Comparison of ENCODE assay signal across 17 cellular contexts in the genomic region with DNA sequence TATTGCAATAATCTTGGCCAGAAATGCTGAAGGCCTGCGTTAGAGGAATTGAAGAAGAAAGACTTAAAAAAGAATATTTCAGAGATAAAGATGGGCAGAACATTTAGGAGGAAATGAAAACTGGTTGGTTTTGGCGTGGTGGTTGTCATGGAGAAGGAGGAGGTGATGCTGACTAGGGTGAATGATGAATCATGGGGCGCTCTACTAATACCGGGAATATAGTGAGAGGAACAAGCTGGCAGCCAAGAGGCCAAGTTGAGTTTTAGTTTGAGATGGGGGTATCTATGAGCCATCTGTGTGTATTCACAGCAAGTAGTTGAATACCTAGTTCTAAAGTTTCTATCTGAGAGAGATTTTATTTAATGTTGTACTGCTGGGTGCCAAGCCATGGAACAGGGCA. TPM values are rescaled to one million over a fixed set of nuclear protein-coding genes. Genes with fewer than 3 reads are reported as not detected.
A peak's percentile ranks its signal among the peaks of the same experiment; 100 is the strongest.
DNase-seq lines count a peak whose midpoint lies in the region; ATAC-seq, FAIRE-seq and TF ChIP-seq lines count a peak whose summit lies in the region.
"Had no signal": no experiment of that assay in that cellular context is flagged by ENCODE, and none has a peak within 500 bp of the region (broad histone marks: within the 10 kb centered on the region; RNA-seq: fewer than 3 reads in every experiment).

No MANE protein-coding gene starts in this region.

- H3K4me1 ChIP-seq in H1 (replicated peaks in 1 of 4; ENCODE audit: control insufficient read depth in 3 of 4, insufficient read depth in 4 of 4, low read length in 3 of 4) (peaks cover 2 to 8% (median 7%) of the 10 kb centered on the region in 4 experiments; a peak in 4 of 7 replicates), H9 (ENCODE audit: insufficient read depth, low read length) (peaks cover 8% of the 10 kb centered on the region)
- H3K4me1 ChIP-seq: Peyer's patch had no signal

- H3K4me3 ChIP-seq in H1 (ENCODE audit: extremely low read depth in 1 of 4, insufficient read depth in 2 of 4, low read depth in 3 of 4, low read length in 4 of 4): no peak overlapping the region
- H3K4me3 ChIP-seq: mucosa of descending colon, Peyer's patch had no signal

- TF ChIP-seq POLR2A in H1 (IDR thresholded peaks at IDR 0.05; ENCODE audit: control extremely low read depth in 1 of 2, low read depth in 2 of 2, low read length in 2 of 2): no peak

- H3K27me3 Mint-ChIP-seq in H9 (ENCODE audit: low read depth): no peaks in the 10 kb centered on the region

- no peak overlapping the region for H2AK5ac ChIP-seq in H1 (ENCODE audit: low read depth, low read length)
- no peak overlapping the region for H2AK5ac ChIP-seq in H9 (ENCODE audit: insufficient read length, low read length)

- H3K9me3 Mint-ChIP-seq in H9: peaks cover 0 to 6% of the 10 kb centered on the region in 2 experiments; a peak in 1 of 5 replicates

- H3K9ac ChIP-seq in H1 (replicated peaks in 1 of 4; ENCODE audit: extremely low read depth in 1 of 4, low read depth in 3 of 4, low read length in 3 of 4) (no peak overlapping the region), H9 (ENCODE audit: extremely low read depth, insufficient read length, low read length) (no peak overlapping the region)

- H3K23ac ChIP-seq in H1 (ENCODE audit: insufficient read length) (no peak overlapping the region), H9 (ENCODE audit: insufficient read length, low read depth, low read length) (no peak overlapping the region)

- no peak overlapping the region for H3T11ph ChIP-seq in H9 (ENCODE audit: low read length)

- H2BK20ac ChIP-seq in H1 (ENCODE audit: low read length) (peak overlapping the region; percentile 22; the same call in 1 of the 2 replicates), H9 (ENCODE audit: low read depth, low read length, poor library complexity, severe bottlenecking) (no peak overlapping the region)

- H3K4me3 Mint-ChIP-seq in H9: no peak overlapping the region
- H3K4me3 Mint-ChIP-seq: B cell had no signal

- H3K4me1 Mint-ChIP-seq in H9: peaks cover 22 to 24% of the 10 kb centered on the region in 2 experiments
- H3K4me1 Mint-ChIP-seq: B cell had no signal

- H3K27me3 ChIP-seq in H1 (replicated peaks in 1 of 4; ENCODE audit: control insufficient read depth in 3 of 4, extremely low read depth in 1 of 4, insufficient read depth in 3 of 4, low read length in 3 of 4): no peaks in the 10 kb centered on the region
- H3K27me3 ChIP-seq in H9 (ENCODE audit: insufficient read depth, low read length): no peaks in the 10 kb centered on the region
- H3K27me3 ChIP-seq: Peyer's patch had no signal

- H3K27ac Mint-ChIP-seq in H9: no peak overlapping the region; a peak in 1 of 7 replicates
- H3K27ac Mint-ChIP-seq: B cell had no signal

- CTCF ChIA-PET in H1 (lab: Charles Lee; ENCODE audit: partially characterized antibody): interaction anchor here (0.9 kb wide), 3 partner anchors 8 to 13 kb away, joined by 3 to 5 read pairs (median 3); no protein-coding TSS in a partner anchor

- H3K36me3 Mint-ChIP-seq in H9 (ENCODE audit: insufficient read depth in 1 of 3, low read depth in 3 of 3): peaks cover 0 to 2% (median 0%) of the 10 kb centered on the region in 3 experiments; a peak in 3 of 7 replicates

- H3K18ac ChIP-seq in H1 (ENCODE audit: extremely low read depth, low read length): no peak overlapping the region
- H3K18ac ChIP-seq in H9 (ENCODE audit: insufficient read length, low read depth, low read length): no peak overlapping the region

- H4K8ac ChIP-seq in H1 (ENCODE audit: extremely low read depth, insufficient read depth, low read length): no peak overlapping the region
- no peak overlapping the region for H4K8ac ChIP-seq in H9 (replicated peaks; ENCODE audit: insufficient read length, low read depth, low read length)

- H2BK120ac ChIP-seq in H1 (replicated peaks; ENCODE audit: low read depth, low read length) (no peak overlapping the region), H9 (ENCODE audit: low read depth, low read length, poor library complexity, severe bottlenecking) (no peak overlapping the region)

- POLR2A ChIA-PET in H1 (lab: Charles Lee; ENCODE audit: partially characterized antibody): interaction anchor here (0.8 kb wide), 1 partner anchor 242 kb away, joined by 3 read pairs; no protein-coding TSS in a partner anchor

- H3K14ac ChIP-seq in H1 (ENCODE audit: insufficient read length) (no peak overlapping the region), H9 (ENCODE audit: insufficient read depth, low read length) (no peak overlapping the region)

- H2BK12ac ChIP-seq in H1 (ENCODE audit: low read depth, low read length) (no peak overlapping the region; the same call in 1 of the 2 replicates), H9 (ENCODE audit: insufficient read length, low read depth, low read length) (no peak overlapping the region)

- H2BK15ac ChIP-seq in H1 (ENCODE audit: low read length) (no peak overlapping the region), H9 (ENCODE audit: low read depth, low read length) (no peak overlapping the region)

- DNase-seq in H1 (ENCODE audit: low read depth in 1 of 2, low spot score in 2 of 2): no peak
- no peak for DNase-seq in COR-L47 (lab: John Stamatoyannopoulos, UW)
- no peak for DNase-seq in effector CD4-positive, alpha-beta T cell
- DNase-seq in H9: no peak
- DNase-seq: amniotic stem cell, GDM1, left cardiac atrium, mucosa of descending colon, NCI-H2081, NCI-H526 treated with DMSO at 0.1 percent for 48 hours, Peyer's patch, WERI-Rb-1 had no signal

- no peaks in the 10 kb centered on the region for H3K79me2 ChIP-seq in H1 (ENCODE audit: control insufficient read depth in 1 of 2, insufficient read depth in 2 of 2, low read length in 2 of 2)
- no peaks in the 10 kb centered on the region for H3K79me2 ChIP-seq in H9 (ENCODE audit: insufficient read depth, low read length)

- ATAC-seq in GM18511 (IDR thresholded peaks at IDR 0.05; ENCODE audit: unreplicated experiment): peak; percentile 77
- ATAC-seq in GM18868 (IDR thresholded peaks at IDR 0.05; ENCODE audit: unreplicated experiment): peak; percentile 92
- ATAC-seq in HG03432 (IDR thresholded peaks at IDR 0.05; ENCODE audit: unreplicated experiment): peak; percentile 77
- ATAC-seq: left cardiac atrium, mucosa of descending colon had no signal

- H3K36me3 ChIP-seq in H1 (ENCODE audit: control insufficient read depth in 2 of 4, insufficient read depth in 4 of 4, low read length in 3 of 4): no peaks in the 10 kb centered on the region
- H3K36me3 ChIP-seq: Peyer's patch, WERI-Rb-1 had no signal

- no peak overlapping the region for H4K5ac ChIP-seq in H1 (ENCODE audit: insufficient read length, low read depth, low read length)
- no peak overlapping the region for H4K5ac ChIP-seq in H9 (ENCODE audit: insufficient read length, low read depth, low read length)

- H3K4me2 ChIP-seq in H1 (ENCODE audit: insufficient read depth in 1 of 2, low read depth in 2 of 2, low read length in 2 of 2) (no peak overlapping the region), H9 (ENCODE audit: insufficient read depth, insufficient read length, low read length) (no peak overlapping the region)

- H3K4ac ChIP-seq in H1 (replicated peaks; ENCODE audit: insufficient read length, low read depth, low read length): no peak overlapping the region
- no peak overlapping the region for H3K4ac ChIP-seq in H9 (ENCODE audit: low read depth, low read length)

- no peaks in the 10 kb centered on the region for H3K79me1 ChIP-seq in H1 (ENCODE audit: low read depth, low read length)
- no peaks in the 10 kb centered on the region for H3K79me1 ChIP-seq in H9 (ENCODE audit: insufficient read depth, low read depth, low read length, poor library complexity, severe bottlenecking)

- no peak for TF ChIP-seq EP300 in H1 (IDR thresholded peaks at IDR 0.05; ENCODE audit: borderline replicate concordance in 1 of 2, low read depth in 2 of 2, low read length in 2 of 2)

- H3K56ac ChIP-seq in H1 (replicated peaks; ENCODE audit: insufficient read length, low read depth, low read length): no peak overlapping the region
- H3K56ac ChIP-seq in H9 (ENCODE audit: insufficient read length, low read depth, low read length): no peak overlapping the region

- no peak for FAIRE-seq in H1 (lab: Jason Lieb, UNC)

- 91% methylated on average over 4 of the region's 4 CpGs; no CpG with 5 or more reads in 1 of the 2 experiments for WGBS in H1 (ENCODE audit: extremely low coverage in 1 of 2, insufficient coverage in 1 of 2, insufficient read length in 1 of 2, insufficient replicate concordance in 2 of 2, low coverage in 1 of 2, low lambda C conversion rate in 2 of 2, missing lambda C conversion rate in 1 of 2), 2 experiments
- WGBS in H9 (ENCODE audit: extremely low coverage, insufficient read length, low lambda C conversion rate): no CpG with 5 or more reads among the region's 4 CpGs

- H4K91ac ChIP-seq in H1 (replicated peaks; ENCODE audit: insufficient read length, low read length) (no peak overlapping the region), H9 (ENCODE audit: insufficient read length, low read depth, low read length) (no peak overlapping the region)

- TF ChIP-seq CTCF in H1 (IDR thresholded peaks at IDR 0.05; ENCODE audit: control extremely low read depth in 1 of 3, insufficient read depth in 1 of 3, low read depth in 1 of 3, low read length in 3 of 3): no peak
- no peak for TF ChIP-seq CTCF in H9 (conservative IDR thresholded peaks at IDR 0.05)

- peak overlapping the region; percentile 8; the same call in 1 of the 2 replicates for H2BK5ac ChIP-seq in H1 (ENCODE audit: low read depth, low read length)
- no peak overlapping the region for H2BK5ac ChIP-seq in H9 (ENCODE audit: insufficient read length, low read length)

- H3K23me2 ChIP-seq in H1 (ENCODE audit: low read depth, low read length) (no peaks in the 10 kb centered on the region), H9 (ENCODE audit: insufficient read length, low read depth, low read length, poor library complexity, severe bottlenecking) (no peaks in the 10 kb centered on the region)

- no peak overlapping the region for H2AFZ ChIP-seq in H1 (ENCODE audit: low read length)
- no peak overlapping the region for H2AFZ ChIP-seq in H9 (ENCODE audit: low read length)

- H4K20me1 ChIP-seq in H1 (replicated peaks in 1 of 2; ENCODE audit: control insufficient read depth in 1 of 2, insufficient read depth in 2 of 2, low read length in 2 of 2) (no peaks in the 10 kb centered on the region), H9 (ENCODE audit: control insufficient read depth, insufficient read depth, insufficient read length) (no peaks in the 10 kb centered on the region)

- H3K27ac ChIP-seq in H1 (ENCODE audit: low read depth, low read length) (no peak overlapping the region), H9 (ENCODE audit: insufficient read length, low read depth, low read length) (no peak overlapping the region)
- H3K27ac ChIP-seq: Peyer's patch, WERI-Rb-1 had no signal

- no peaks in the 10 kb centered on the region for H3K9me3 ChIP-seq in H1 (ENCODE audit: insufficient read depth in 2 of 2, low read depth in 1 of 2, low read length in 1 of 2)
- no peaks in the 10 kb centered on the region for H3K9me3 ChIP-seq in H9 (ENCODE audit: control insufficient read depth, low read depth, low read length)
- H3K9me3 ChIP-seq: mucosa of descending colon, Peyer's patch had no signal

- no peak for TF ChIP-seq RAD21 in H1 (IDR thresholded peaks at IDR 0.05 in 1 of 2, conservative IDR thresholded peaks at IDR 0.05 in 1 of 2; ENCODE audit: low read depth in 2 of 2, low read length in 2 of 2)

RNA-seq across cellular contexts. Expression of gene GAP43, which starts 6.8 kb away (rescaled TPM):
- total RNA-seq in H1 (2021; fragmentation: NEBNext Ultra II Directional; extraction: Animal tissue kit (Norgen Biotek cat#: 25700)): 21.9 and 22.6 TPM in 2 replicates
- 9.6 and 11.2 TPM in 2 replicates for polyA plus RNA-seq in H1 (2011; rRNA removed)
- 18.4 TPM for polyA plus RNA-seq in H1 (2011; cell fraction: cytosol; rRNA removed)
- 7.7 TPM for polyA plus RNA-seq in H1 (2011; cell fraction: nucleus; rRNA removed)
- 17.7 to 22.9 TPM (median 19.6 TPM) in 4 replicates for polyA plus RNA-seq in H1 (2012, experiment 1 of 2)
- polyA plus RNA-seq in H1 (2012, experiment 2 of 2): 13.7 TPM
- polyA plus RNA-seq in H1 (2013, experiment 1 of 2): 39.1 TPM
- polyA plus RNA-seq in H1 (2013, experiment 2 of 2): 36.9 TPM
- 4.2 and 4.9 TPM in 2 replicates for polyA minus RNA-seq in H1 (2011; rRNA and poly(A)+ RNA removed)
- polyA minus RNA-seq in H1 (2011; cell fraction: cytosol; rRNA and poly(A)+ RNA removed): 4.2 TPM
- 3.8 TPM for polyA minus RNA-seq in H1 (2011; cell fraction: nucleus; rRNA and poly(A)+ RNA removed)
- 12.8 and 14.1 TPM in 2 replicates for total RNA-seq in H9 (2021)
- total RNA-seq: B cell, fibroblast of villous mesenchyme had no signal
